Comparison of ENCODE assay signal across 2 cellular contexts in genomic region chr5:10445352-10445751, GRCh38.
TF ChIP-seq lines count a peak whose summit lies in the region.

No MANE protein-coding gene starts in this region.

TF ChIP-seq in GM12878, 131 proteins besides CTCF, POLR2A, EP300 and RAD21:
- TF ChIP-seq ETV6 (conservative IDR thresholded peaks at IDR 0.05 in 1 of 2, IDR thresholded peaks at IDR 0.05 in 1 of 2; ENCODE audit: borderline replicate concordance in 1 of 2, low read depth in 1 of 2) = peak in 1 of 2 experiments; percentile 33; a peak in 1 of 4 replicates
- TF ChIP-seq, protein P1, sequence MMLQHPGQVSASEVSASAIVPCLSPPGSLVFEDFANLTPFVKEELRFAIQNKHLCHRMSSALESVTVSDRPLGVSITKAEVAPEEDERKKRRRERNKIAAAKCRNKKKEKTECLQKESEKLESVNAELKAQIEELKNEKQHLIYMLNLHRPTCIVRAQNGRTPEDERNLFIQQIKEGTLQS (IDR thresholded peaks at IDR 0.05; ENCODE audit: borderline replicate concordance, extremely low read depth, low read depth, low read length) = no peak

TF ChIP-seq in HepG2, 621 proteins besides CTCF, POLR2A, EP300 and RAD21:
- TF ChIP-seq ZC3H4 (CRISPR knock-in tag; IDR thresholded peaks at IDR 0.05; ENCODE audit: borderline replicate concordance) = no peak
- TF ChIP-seq ZXDC (CRISPR knock-in tag; IDR thresholded peaks at IDR 0.05) = no peak
- no peak for TF ChIP-seq ZNF883 (CRISPR knock-in tag; IDR thresholded peaks at IDR 0.05; ENCODE audit: not compliant biosample characterization)
- TF ChIP-seq FOXJ3 (CRISPR knock-in tag; IDR thresholded peaks at IDR 0.05; ENCODE audit: borderline replicate concordance) = no peak
- TF ChIP-seq TFDP1 (CRISPR knock-in tag; IDR thresholded peaks at IDR 0.05; ENCODE audit: borderline replicate concordance) = no peak
- TF ChIP-seq NCOR1 (IDR thresholded peaks at IDR 0.05; ENCODE audit: borderline replicate concordance, low read length) = no peak
- TF ChIP-seq ZNF644 (CRISPR knock-in tag; IDR thresholded peaks at IDR 0.05; ENCODE audit: low read depth) = no peak
- no peak for TF ChIP-seq CBX5 (CRISPR knock-in tag; IDR thresholded peaks at IDR 0.05; ENCODE audit: borderline replicate concordance)
- TF ChIP-seq ZSCAN12 (CRISPR knock-in tag; IDR thresholded peaks at IDR 0.05) = no peak
